18 cellular contexts compared by ENCODE assay signal in the genomic region with DNA sequence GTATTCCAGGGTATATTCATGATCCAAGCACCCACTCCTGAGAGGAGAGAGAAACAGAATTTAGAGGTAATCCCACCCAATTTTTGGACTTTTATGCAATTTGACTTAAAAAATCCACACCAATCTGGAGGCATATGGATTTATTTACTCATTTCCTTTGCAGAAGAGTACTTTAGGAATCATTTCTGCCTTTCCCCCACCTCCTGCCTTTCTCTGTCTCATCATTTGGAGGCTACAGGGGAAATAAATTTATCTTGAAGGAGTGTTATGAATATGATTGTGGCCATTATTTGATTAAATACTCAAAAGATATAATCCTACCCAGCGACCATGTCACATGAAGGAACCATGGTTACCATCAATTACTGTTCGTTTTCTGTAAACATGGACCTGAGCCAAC.
A peak's percentile ranks its signal among the peaks of the same experiment; 100 is the strongest.
DNase-seq lines count a peak whose midpoint lies in the region; ATAC-seq, FAIRE-seq and TF ChIP-seq lines count a peak whose summit lies in the region.
"Had no signal": no experiment of that assay in that cellular context is flagged by ENCODE, and none has a peak within 500 bp of the region (broad histone marks: within the 10 kb centered on the region; RNA-seq: fewer than 3 reads in every experiment).

No MANE protein-coding gene starts in this region.

- peaks cover 34% of the 10 kb centered on the region for H3F3A ChIP-seq in GM23248 (ENCODE audit: insufficient read depth)

- H3K79me2 ChIP-seq in GM23248 (ENCODE audit: insufficient read depth): no peaks in the 10 kb centered on the region

- H4K20me1 ChIP-seq in GM23248 (ENCODE audit: insufficient read depth): no peaks in the 10 kb centered on the region

- H3K9ac ChIP-seq in GM23248: peak overlapping the region; percentile 41

- in situ Hi-C loops in GM23248 (cut with MboI): no loop called here

- H3K4me1 Mint-ChIP-seq in brain: peaks cover 14% of the 10 kb centered on the region
- peaks cover 18% of the 10 kb centered on the region for H3K4me1 Mint-ChIP-seq in mesothelial cell of epicardium
- H3K4me1 Mint-ChIP-seq in T-helper 17 cell: no peaks in the 10 kb centered on the region
- H3K4me1 Mint-ChIP-seq: GM23338 had no signal

- H3K4me3 ChIP-seq in GM23248 (peak overlapping the region; percentile 43), stomach (no peak overlapping the region)
- H3K4me3 ChIP-seq: GM23338, Peyer's patch had no signal

- H3K9me2 ChIP-seq in GM23248 (ENCODE audit: insufficient read depth): no peaks in the 10 kb centered on the region

- DNase-seq in NCI-H1105 (lab: John Stamatoyannopoulos, UW) (peak; percentile 19), NCI-H1105 treated with DMSO at 0.1 percent for 48 hours (lab: John Stamatoyannopoulos, UW) (no peak), GM23248 (peak; percentile 53), mesothelial cell of epicardium (ENCODE audit: low spot score in 2 of 2, unreplicated experiment in 2 of 2) (no peak), D721Med (ENCODE audit: insufficient read length, low spot score) (no peak), stomach (no peak), T-helper 17 cell (no peak)
- DNase-seq: 8988T, NCI-H1930, NCI-H345, NCI-H774, Peyer's patch, SHP77 had no signal

- H3K27me3 ChIP-seq in GM23248 (replicated peaks; ENCODE audit: insufficient read depth) (no peaks in the 10 kb centered on the region), stomach (no peaks in the 10 kb centered on the region)
- H3K27me3 ChIP-seq: Peyer's patch had no signal

- intact Hi-C loops in stomach (cut with DNase I; ENCODE audit: low total_unique reads): no loop called here

- H3K27ac ChIP-seq in GM23248 (peak overlapping the region; percentile 67), stomach (no peak overlapping the region)
- H3K27ac ChIP-seq: C4-2B, Peyer's patch had no signal

- H3K4me1 ChIP-seq in GM23248 (ENCODE audit: insufficient read depth) (peaks cover 32% of the 10 kb centered on the region), stomach (no peaks in the 10 kb centered on the region)
- H3K4me1 ChIP-seq: Peyer's patch had no signal

- H2AFZ ChIP-seq in GM23248: no peak overlapping the region; the same call in 1 of the 2 replicates

- TF ChIP-seq CTCF in brain (conservative IDR thresholded peaks at IDR 0.05) (no peak), mesothelial cell of epicardium (IDR thresholded peaks at IDR 0.05; ENCODE audit: unreplicated experiment) (no peak), D721Med (IDR thresholded peaks at IDR 0.05; ENCODE audit: insufficient read depth, missing control alignments) (no peak), stomach (IDR thresholded peaks at IDR 0.05) (no peak)

- ATAC-seq in T-helper 17 cell: no peak
- ATAC-seq: GM23338 had no signal

- H3K9me3 Mint-ChIP-seq in brain: no peaks in the 10 kb centered on the region
- H3K9me3 Mint-ChIP-seq in mesothelial cell of epicardium: no peaks in the 10 kb centered on the region
- H3K9me3 Mint-ChIP-seq: GM23338 had no signal

- H3K36me3 ChIP-seq in GM23248 (ENCODE audit: low read depth) (no peaks in the 10 kb centered on the region), stomach (no peaks in the 10 kb centered on the region)
- H3K36me3 ChIP-seq: Peyer's patch had no signal

- peaks cover 3% of the 10 kb centered on the region for H3K27me3 Mint-ChIP-seq in brain
- H3K27me3 Mint-ChIP-seq in mesothelial cell of epicardium (ENCODE audit: low read depth): no peaks in the 10 kb centered on the region
- no peaks in the 10 kb centered on the region for H3K27me3 Mint-ChIP-seq in T-helper 17 cell

- peak overlapping the region; percentile 32 for H3K4me2 ChIP-seq in GM23248 (ENCODE audit: unreplicated experiment)
- H3K4me2 ChIP-seq: GM23338 had no signal

- TF ChIP-seq EP300 in stomach (IDR thresholded peaks at IDR 0.05): no peak

- H3K36me3 Mint-ChIP-seq in brain: no peaks in the 10 kb centered on the region
- H3K36me3 Mint-ChIP-seq in mesothelial cell of epicardium: no peaks in the 10 kb centered on the region
- H3K36me3 Mint-ChIP-seq in T-helper 17 cell (ENCODE audit: low read depth): no peaks in the 10 kb centered on the region

- H3K4me3 Mint-ChIP-seq in brain (peak overlapping the region in 2 of 5 experiments; percentile 17 to 30), mesothelial cell of epicardium (no peak overlapping the region), T-helper 17 cell (no peak overlapping the region)
- H3K4me3 Mint-ChIP-seq: GM23338 had no signal

- no peak for FAIRE-seq in D721Med (lab: Jason Lieb, UNC)
- FAIRE-seq: GM12891, HTR-8/SVneo had no signal

- WGBS in GM23248 (ENCODE audit: low coverage in 1 of 2, low lambda C conversion rate in 2 of 2, missing lambda C conversion rate in 2 of 2), 2 experiments: 4 to 8% methylated on average over 2 of the region's 2 CpGs
- WGBS in stomach, 5 donors: 7 to 31% (median 17%) methylated on average over 2 of the region's 2 CpGs

- H3K27ac Mint-ChIP-seq in brain (peak overlapping the region in 4 of 5 experiments; percentile 31 to 73 (median 38)), mesothelial cell of epicardium (peak overlapping the region; percentile 28), T-helper 17 cell (no peak overlapping the region)
- H3K27ac Mint-ChIP-seq: GM23338 had no signal

- no peaks in the 10 kb centered on the region for H3K9me3 ChIP-seq in GM23248 (ENCODE audit: low read depth)
- no peaks in the 10 kb centered on the region for H3K9me3 ChIP-seq in stomach
- H3K9me3 ChIP-seq in T-helper 17 cell (ENCODE audit: control insufficient read depth, low read length, poor library complexity, severe bottlenecking): peaks cover 3% of the 10 kb centered on the region
- H3K9me3 ChIP-seq: Peyer's patch had no signal

- TF ChIP-seq POLR2A in stomach (IDR thresholded peaks at IDR 0.05): no peak

Comparison
In these comparisons a context has a peak if more than half of its experiments do, and no peak if none do; other contexts are left out.
1. DNase-seq: peak in NCI-H1105 (single experiment) and GM23248 (single experiment); none in NCI-H1105 treated with DMSO at 0.1 percent for 48 hours (single experiment), mesothelial cell of epicardium (0 of 2), D721Med (single experiment), stomach (single experiment) and T-helper 17 cell (0 of 3).